ENCODE assay signal across 8 cellular contexts in the genomic region with DNA sequence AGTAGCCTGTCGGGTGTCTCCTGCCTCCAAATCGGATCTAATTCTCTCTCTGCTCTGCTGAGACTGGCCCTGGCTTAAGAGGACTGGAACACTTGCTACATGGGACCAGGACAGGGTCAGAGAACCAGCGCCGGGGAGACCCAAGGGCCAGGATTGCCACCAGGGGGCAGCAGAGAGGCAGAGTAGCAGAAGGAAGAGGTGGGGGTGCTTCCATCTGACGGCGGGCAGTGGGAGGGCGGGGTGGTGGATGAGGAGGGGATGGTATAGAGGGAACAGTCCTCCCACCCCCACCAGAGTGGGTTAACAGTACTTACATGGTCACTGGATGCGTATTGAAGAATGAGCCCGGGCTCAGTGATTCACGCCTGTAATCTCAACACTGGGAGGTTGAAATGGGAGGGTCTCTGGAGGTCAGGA. TPM values are rescaled to one million over a fixed set of nuclear protein-coding genes. Genes with fewer than 3 reads are reported as not detected.
DNase-seq lines count a peak whose midpoint lies in the region; TF ChIP-seq lines count a peak whose summit lies in the region.

No MANE protein-coding gene starts in this region.

- H3K9me3 Mint-ChIP-seq in immature natural killer cell = peaks cover 0 to 4% (median 0%) of the 10 kb centered on the region in 6 donors

- no peak for TF ChIP-seq POLR2A in NB4 (IDR thresholded peaks at IDR 0.05; ENCODE audit: extremely low read depth, insufficient read length)

- no peak overlapping the region for H3K4me3 Mint-ChIP-seq in immature natural killer cell

- no peak overlapping the region for H3K27ac ChIP-seq in VCaP
- no peak overlapping the region for H3K27ac ChIP-seq in brain microvascular endothelial cell

- H3K36me3 ChIP-seq in brain microvascular endothelial cell (replicated peaks) = peaks cover 13% of the 10 kb centered on the region

- TF ChIP-seq CTCF in GM12872 (IDR thresholded peaks at IDR 0.05; ENCODE audit: insufficient read depth, low read depth, low read length) = peak; percentile 91
- TF ChIP-seq CTCF in NB4 (IDR thresholded peaks at IDR 0.05; ENCODE audit: low read depth, low read length) = peak; percentile 100
- peak; percentile 91 for TF ChIP-seq CTCF in VCaP (conservative IDR thresholded peaks at IDR 0.05)
- TF ChIP-seq CTCF in brain microvascular endothelial cell (IDR thresholded peaks at IDR 0.05; ENCODE audit: low read depth, low read length, missing control alignments) = peak; percentile 96

- in situ Hi-C loops in brain microvascular endothelial cell (cut with HindIII; ENCODE audit: low pct_ligation_motif_present, low sequenced_read_pairs) = no loop called here

- peak; percentile 91 for DNase-seq in NB4 (ENCODE audit: low read depth)
- peak; percentile 68 for DNase-seq in brain microvascular endothelial cell
- DNase-seq in immature natural killer cell = peak; percentile 61 to 70 (median 68)
- DNase-seq in stimulated activated CD4-positive, alpha-beta T cell treated with anti-CD3 and anti-CD28 coated beads, Interleukin-15, amount 100 ng/mL, for 48 hours (ENCODE audit: low read depth in 2 of 2) = peak; percentile 78 to 86
- DNase-seq in T1000 (lab: John Stamatoyannopoulos, UW) = no peak
- no peak for DNase-seq in DMS79 treated with DMSO at 0.1 percent for 48 hours (lab: John Stamatoyannopoulos, UW)

- H3K27me3 Mint-ChIP-seq in immature natural killer cell (ENCODE audit: low read depth in 3 of 3) = peaks cover 0 to 3% (median 0%) of the 10 kb centered on the region in 3 donors

- no peaks in the 10 kb centered on the region for H3K27me3 ChIP-seq in brain microvascular endothelial cell (replicated peaks)

- H3K4me3 ChIP-seq in NB4 (ENCODE audit: low read depth, low read length) (no peak overlapping the region), brain microvascular endothelial cell (ENCODE audit: low read depth, low read length) (no peak overlapping the region)

- H3K36me3 Mint-ChIP-seq in immature natural killer cell = peaks cover 0 to 3% (median 2%) of the 10 kb centered on the region in 3 donors

- peaks cover 0 to 2% of the 10 kb centered on the region in 2 donors for H3K4me1 Mint-ChIP-seq in immature natural killer cell

- H3K27ac Mint-ChIP-seq in immature natural killer cell = no peak overlapping the region

RNA-seq across cellular contexts. Expression of a gene that starts 11.9 kb away (rescaled TPM):
- polyA plus RNA-seq in immature natural killer cell = 100 to 1,000 TPM; 294 to 618 (median 368) TPM

RNA-seq across cellular contexts. Expression of a gene that starts 13.9 kb away (rescaled TPM):
- polyA plus RNA-seq in immature natural killer cell = not detected

RNA-seq across cellular contexts. Expression of a gene that starts 31.3 kb away (rescaled TPM):
- not detected for polyA plus RNA-seq in immature natural killer cell

RNA-seq across cellular contexts. Expression of a gene that starts 45.1 kb away (rescaled TPM):
- polyA plus RNA-seq in immature natural killer cell = 100 to 1,000 TPM in 2 of 3 donors, 10 to 100 TPM in 1; 72.0 to 234 (median 101) TPM

Comparison
In these comparisons a context has a peak if more than half of its experiments do, and no peak if none do; other contexts are left out.
1. DNase-seq: peak in NB4 (single experiment), brain microvascular endothelial cell (single experiment), immature natural killer cell (3 of 3) and stimulated activated CD4-positive, alpha-beta T cell treated with anti-CD3 and anti-CD28 coated beads, Interleukin-15, amount 100 ng/mL, for 48 hours (2 of 2); none in T1000 (single experiment) and DMS79 treated with DMSO at 0.1 percent for 48 hours (single experiment).
2. Peak in every context shown above with its lines, with median percentiles within 50 percentile points of each other: CTCF ChIP-seq.